In the genomic region with DNA sequence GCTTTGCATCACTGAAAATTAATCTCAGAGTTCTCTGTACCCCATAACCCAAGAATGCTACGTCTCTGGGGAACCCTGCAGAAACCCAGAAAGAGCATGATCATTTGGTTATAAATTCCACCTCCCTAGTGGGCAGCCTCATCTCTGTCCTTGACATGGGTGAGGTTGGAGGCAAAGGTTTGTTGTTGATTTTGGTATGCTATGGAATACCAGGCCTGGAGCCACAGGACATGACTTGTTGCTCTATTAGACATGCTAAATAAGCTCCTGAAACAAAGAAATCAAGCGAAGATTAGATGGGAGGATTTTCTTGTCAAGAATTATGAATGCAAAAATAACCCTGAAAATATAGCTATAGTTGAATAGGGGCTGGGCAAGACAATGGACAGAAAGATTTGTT, we compare ENCODE assay signal across 27 cellular contexts.
"Had no signal": no experiment of that assay in that cellular context is flagged by ENCODE, and none has a peak within 500 bp of the region (broad histone marks: within the 10 kb centered on the region; RNA-seq: fewer than 3 reads in every experiment).

No MANE protein-coding gene starts in this region.

- H3K4me3 ChIP-seq: adrenal gland, SJCRH30 had no signal

- H3K27ac ChIP-seq: adrenal gland, SJCRH30, WERI-Rb-1 had no signal

- ATAC-seq: activated CD4-positive, CD25-positive, alpha-beta regulatory T cell treated with anti-CD3 and anti-CD28 coated beads, Interleukin-2, amount 50 U/mL, for 24 hours; activated CD8-positive, alpha-beta T cell treated with anti-CD3 and anti-CD28 coated beads for 36 hours; Panc1 had no signal

- H3K4me2 ChIP-seq: SK-N-SH had no signal

- H3K9ac ChIP-seq: SK-N-SH had no signal

- H3K36me3 ChIP-seq: adrenal gland, SJCRH30, WERI-Rb-1 had no signal

- DNase-seq: activated CD4-positive, alpha-beta T cell treated with anti-CD3 and anti-CD28 coated beads for 4 hours; activated CD8-positive, alpha-beta memory T cell treated with anti-CD3 and anti-CD28 coated beads, Interleukin-2, amount 50 U/mL, for 4 hours; activated CD8-positive, alpha-beta T cell treated with anti-CD3 and anti-CD28 coated beads for 36 hours; activated naive CD4-positive, alpha-beta T cell treated with anti-CD3 and anti-CD28 coated beads, Interleukin-2, amount 50 U/mL, for 16 hours; activated naive CD8-positive, alpha-beta T cell treated with anti-CD3 and anti-CD28 coated beads, Interleukin-2, amount 10 ng/mL, durations not matched to agents 7 days and 5 days; activated T-cell treated with anti-CD3 and anti-CD28 coated beads, Interleukin-2, amount 50 U/mL, for 1 hour; adrenal gland; anterior cingulate cortex; caudate nucleus; KG1; MV-4-11; NCI-H1092 treated with DMSO at 0.1 percent for 48 hours; NCI-H1417 treated with DMSO at 0.1 percent for 48 hours; NCI-H1694; NCI-H2029 treated with DMSO at 0.1 percent for 48 hours; NCI-H345; NCI-H510A; NCI-H526 treated with DMSO at 0.1 percent for 48 hours; NCI-H82; Right ventricle myocardium superior; RPMI8226; SJCRH30; SK-N-SH; T-helper 1 cell; WERI-Rb-1 had no signal

- H3K9me3 ChIP-seq: adrenal gland, SJCRH30, SK-N-SH had no signal

- H3K27me3 ChIP-seq: adrenal gland, SJCRH30 had no signal
